Comparison of ENCODE assay signal across 8 cellular contexts in genomic region chr22:43884600-43885318, GRCh38. TPM values are rescaled to one million over a fixed set of nuclear protein-coding genes. Genes with fewer than 3 reads are reported as not detected.
DNase-seq lines count a peak whose midpoint lies in the region; ATAC-seq and TF ChIP-seq lines count a peak whose summit lies in the region.

No MANE protein-coding gene starts in this region.

- TF ChIP-seq CTCF in fibroblast of pulmonary artery (IDR thresholded peaks at IDR 0.05; ENCODE audit: low read length, missing control alignments), result peak; percentile 85

- intact Hi-C loops in posterior vena cava (cut with DNase I), result loop anchor here in 1 of 2 donors (5.0 kb wide), 1 partner anchor 497 kb away; no protein-coding TSS in a partner anchor

- peak; percentile 74 for ATAC-seq in HG02885 (IDR thresholded peaks at IDR 0.05; ENCODE audit: poor library complexity, unreplicated experiment)

- H3K4me3 ChIP-seq in fibroblast of pulmonary artery (replicated peaks; ENCODE audit: low read depth, low read length), result no peak overlapping the region

- peak; percentile 52 for DNase-seq in NK-92 treated with Interleukin-12 subunit alpha and Interleukin-12 subunit beta, amount 100 ng/mL, for 24 hours (lab: John Stamatoyannopoulos, UW)
- no peak for DNase-seq in NK-92 (lab: John Stamatoyannopoulos, UW; ENCODE audit: unreplicated experiment)
- peak; percentile 22 for DNase-seq in NCI-H460 (ENCODE audit: extremely low read depth, low read depth)
- peak; percentile 48 for DNase-seq in activated T-cell treated with anti-CD3 and anti-CD28 coated beads for 48 hours (ENCODE audit: low read depth)
- peak; percentile 50 for DNase-seq in fibroblast of pulmonary artery (ENCODE audit: low read depth)
- peak; percentile 85 for DNase-seq in posterior vena cava (ENCODE audit: low spot score)
- no peak for DNase-seq in GOT3 (lab: John Stamatoyannopoulos, UW)

RNA-seq across cellular contexts. Expression of gene PNPLA5, which starts 7.1 kb away (rescaled TPM):
- not detected in 2 replicates for total RNA-seq in NCI-H460 (2014; rRNA removed; shearing (Covaris generic))
- polyA plus RNA-seq in NCI-H460 (2014; cell fraction: nucleus; rRNA removed), result not detected in 2 replicates
- not detected for total RNA-seq in posterior vena cava

RNA-seq across cellular contexts. Expression of gene SULT4A1, which starts 22.4 kb away (rescaled TPM):
- not detected in 2 replicates for total RNA-seq in NCI-H460 (2014; rRNA removed; shearing (Covaris generic))
- not detected in 2 replicates for polyA plus RNA-seq in NCI-H460 (2014; cell fraction: nucleus; rRNA removed)
- total RNA-seq in posterior vena cava, result not detected

RNA-seq across cellular contexts. Expression of gene PNPLA3, which starts 38.8 kb away (rescaled TPM):
- 0.14 and 0.52 TPM in 2 replicates for total RNA-seq in NCI-H460 (2014; rRNA removed; shearing (Covaris generic))
- polyA plus RNA-seq in NCI-H460 (2014; cell fraction: nucleus; rRNA removed), result 2.8 and 3.4 TPM in 2 replicates
- under 1 TPM in 1 of 2 donors, not detected in 1; 0.51 TPM for total RNA-seq in posterior vena cava

Comparison
In these comparisons a context has a peak if more than half of its experiments do, and no peak if none do; other contexts are left out.
1. DNase-seq: peak in NK-92 treated with Interleukin-12 subunit alpha and Interleukin-12 subunit beta, amount 100 ng/mL, for 24 hours (single experiment), NCI-H460 (single experiment), activated T-cell treated with anti-CD3 and anti-CD28 coated beads for 48 hours (single experiment), fibroblast of pulmonary artery (single experiment) and posterior vena cava (single experiment); none in NK-92 (single experiment) and GOT3 (single experiment).